ENCODE assay signal across 1 cellular context in the genomic region with DNA sequence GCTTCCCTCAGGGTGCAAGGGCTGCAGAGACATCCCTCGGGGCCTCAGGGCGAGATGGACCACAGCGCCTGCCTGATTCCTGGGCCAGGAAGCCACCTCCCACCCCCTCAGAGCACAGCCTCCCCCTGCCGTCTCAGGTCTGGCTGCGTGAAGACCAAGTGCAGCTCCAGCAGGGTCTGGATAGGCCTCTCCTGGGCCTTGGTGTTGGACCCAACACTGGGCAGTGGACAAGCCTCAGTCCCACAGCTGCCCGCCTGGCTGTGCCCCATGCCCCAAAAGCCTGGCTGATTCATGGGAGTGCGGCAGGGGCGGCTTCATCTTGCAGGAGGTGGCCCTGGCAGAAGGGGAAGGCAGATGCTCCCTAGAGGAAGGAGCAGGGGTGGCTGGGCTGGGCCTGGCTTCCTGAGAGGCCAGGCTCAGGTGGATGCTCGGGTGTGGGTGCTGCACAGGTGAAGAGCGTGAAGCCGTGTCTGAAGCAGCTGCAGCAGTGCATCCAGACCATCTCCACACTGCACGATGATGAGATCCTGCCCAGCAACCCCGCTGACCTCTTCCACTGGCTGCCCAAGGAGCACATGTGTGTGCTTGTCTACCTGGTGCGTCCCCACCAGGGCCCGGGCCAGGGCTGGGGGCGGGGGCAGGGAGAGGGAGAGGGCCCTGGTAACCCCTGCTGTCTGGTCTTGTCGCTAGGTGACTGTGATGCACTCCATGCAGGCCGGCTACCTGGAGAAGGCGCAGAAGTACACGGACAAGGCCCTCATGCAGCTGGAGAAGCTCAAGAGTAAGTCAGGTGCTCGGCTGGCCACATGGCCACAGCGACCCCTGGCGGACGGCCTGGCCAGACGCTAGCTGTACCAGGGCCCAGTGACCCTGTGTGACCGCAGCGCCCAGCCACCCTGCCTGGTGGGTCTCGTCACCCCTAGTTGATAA.
TF ChIP-seq lines count a peak whose summit lies in the region.

No MANE protein-coding gene starts in this region.

TF ChIP-seq in HepG2, 621 proteins besides CTCF, POLR2A, EP300 and RAD21 (continued from another document):
- TF ChIP-seq, protein P1, sequence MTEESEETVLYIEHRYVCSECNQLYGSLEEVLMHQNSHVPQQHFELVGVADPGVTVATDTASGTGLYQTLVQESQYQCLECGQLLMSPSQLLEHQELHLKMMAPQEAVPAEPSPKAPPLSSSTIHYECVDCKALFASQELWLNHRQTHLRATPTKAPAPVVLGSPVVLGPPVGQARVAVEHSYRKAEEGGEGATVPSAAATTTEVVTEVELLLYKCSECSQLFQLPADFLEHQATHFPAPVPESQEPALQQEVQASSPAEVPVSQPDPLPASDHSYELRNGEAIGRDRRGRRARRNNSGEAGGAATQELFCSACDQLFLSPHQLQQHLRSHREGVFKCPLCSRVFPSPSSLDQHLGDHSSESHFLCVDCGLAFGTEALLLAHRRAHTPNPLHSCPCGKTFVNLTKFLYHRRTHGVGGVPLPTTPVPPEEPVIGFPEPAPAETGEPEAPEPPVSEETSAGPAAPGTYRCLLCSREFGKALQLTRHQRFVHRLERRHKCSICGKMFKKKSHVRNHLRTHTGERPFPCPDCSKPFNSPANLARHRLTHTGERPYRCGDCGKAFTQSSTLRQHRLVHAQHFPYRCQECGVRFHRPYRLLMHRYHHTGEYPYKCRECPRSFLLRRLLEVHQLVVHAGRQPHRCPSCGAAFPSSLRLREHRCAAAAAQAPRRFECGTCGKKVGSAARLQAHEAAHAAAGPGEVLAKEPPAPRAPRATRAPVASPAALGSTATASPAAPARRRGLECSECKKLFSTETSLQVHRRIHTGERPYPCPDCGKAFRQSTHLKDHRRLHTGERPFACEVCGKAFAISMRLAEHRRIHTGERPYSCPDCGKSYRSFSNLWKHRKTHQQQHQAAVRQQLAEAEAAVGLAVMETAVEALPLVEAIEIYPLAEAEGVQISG (CRISPR knock-in tag; IDR thresholded peaks at IDR 0.05) = 0 out of 2 replicates have a peak, but pooled peaks have one; percentile 17
- TF ChIP-seq ZNF589 (CRISPR knock-in tag; conservative IDR thresholded peaks at IDR 0.05) (no peak), ZBTB7B (CRISPR knock-in tag; IDR thresholded peaks at IDR 0.05) (no peak), REPIN1 (CRISPR knock-in tag; IDR thresholded peaks at IDR 0.05; ENCODE audit: borderline replicate concordance, low read depth) (no peak), GABPB1 (CRISPR knock-in tag; IDR thresholded peaks at IDR 0.05) (peak; percentile 41; the same call in 1 of the 2 replicates), ZNF772 (CRISPR knock-in tag; IDR thresholded peaks at IDR 0.05) (no peak), TAF15 (IDR thresholded peaks at IDR 0.05; ENCODE audit: low read depth, low read length, poor library complexity, severe bottlenecking) (no peak), TSC22D2 (CRISPR knock-in tag; IDR thresholded peaks at IDR 0.05; ENCODE audit: borderline replicate concordance) (no peak), KDM2A (CRISPR knock-in tag; IDR thresholded peaks at IDR 0.05; ENCODE audit: borderline replicate concordance, low read depth) (peak; percentile 43; the same call in 1 of the 2 replicates), MED1 (CRISPR knock-in tag; IDR thresholded peaks at IDR 0.05) (peak; percentile 26; the same call in 1 of the 2 replicates), ZNF331 (CRISPR knock-in tag; IDR thresholded peaks at IDR 0.05) (peak; percentile 41; the same call in 1 of the 2 replicates), BHLHE40 (IDR thresholded peaks at IDR 0.05; ENCODE audit: low read length) (peak; percentile 34; the same call in 1 of the 2 replicates), SMC3 (IDR thresholded peaks at IDR 0.05; ENCODE audit: low read length) (peak; percentile 25; the same call in 1 of the 2 replicates), RXRA (CRISPR knock-in tag; IDR thresholded peaks at IDR 0.05) (peak; percentile 86), MXI1 (IDR thresholded peaks at IDR 0.05; ENCODE audit: borderline replicate concordance, low read depth, low read length) (0 out of 3 replicates have a peak, but pooled peaks have one; percentile 15)
- TF ChIP-seq, protein P2, sequence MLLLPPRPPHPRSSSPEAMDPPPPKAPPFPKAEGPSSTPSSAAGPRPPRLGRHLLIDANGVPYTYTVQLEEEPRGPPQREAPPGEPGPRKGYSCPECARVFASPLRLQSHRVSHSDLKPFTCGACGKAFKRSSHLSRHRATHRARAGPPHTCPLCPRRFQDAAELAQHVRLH (CRISPR knock-in tag; IDR thresholded peaks at IDR 0.05; ENCODE audit: borderline replicate concordance, low read depth) = peak; percentile 55; the same call in 1 of the 2 replicates
- TF ChIP-seq, protein P3, sequence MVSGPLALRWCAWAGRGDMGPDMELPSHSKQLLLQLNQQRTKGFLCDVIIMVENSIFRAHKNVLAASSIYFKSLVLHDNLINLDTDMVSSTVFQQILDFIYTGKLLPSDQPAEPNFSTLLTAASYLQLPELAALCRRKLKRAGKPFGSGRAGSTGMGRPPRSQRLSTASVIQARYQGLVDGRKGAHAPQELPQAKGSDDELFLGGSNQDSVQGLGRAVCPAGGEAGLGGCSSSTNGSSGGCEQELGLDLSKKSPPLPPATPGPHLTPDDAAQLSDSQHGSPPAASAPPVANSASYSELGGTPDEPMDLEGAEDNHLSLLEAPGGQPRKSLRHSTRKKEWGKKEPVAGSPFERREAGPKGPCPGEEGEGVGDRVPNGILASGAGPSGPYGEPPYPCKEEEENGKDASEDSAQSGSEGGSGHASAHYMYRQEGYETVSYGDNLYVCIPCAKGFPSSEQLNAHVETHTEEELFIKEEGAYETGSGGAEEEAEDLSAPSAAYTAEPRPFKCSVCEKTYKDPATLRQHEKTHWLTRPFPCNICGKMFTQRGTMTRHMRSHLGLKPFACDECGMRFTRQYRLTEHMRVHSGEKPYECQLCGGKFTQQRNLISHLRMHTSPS (CRISPR knock-in tag; IDR thresholded peaks at IDR 0.05; ENCODE audit: low read depth) = no peak
- TF ChIP-seq, protein P4, sequence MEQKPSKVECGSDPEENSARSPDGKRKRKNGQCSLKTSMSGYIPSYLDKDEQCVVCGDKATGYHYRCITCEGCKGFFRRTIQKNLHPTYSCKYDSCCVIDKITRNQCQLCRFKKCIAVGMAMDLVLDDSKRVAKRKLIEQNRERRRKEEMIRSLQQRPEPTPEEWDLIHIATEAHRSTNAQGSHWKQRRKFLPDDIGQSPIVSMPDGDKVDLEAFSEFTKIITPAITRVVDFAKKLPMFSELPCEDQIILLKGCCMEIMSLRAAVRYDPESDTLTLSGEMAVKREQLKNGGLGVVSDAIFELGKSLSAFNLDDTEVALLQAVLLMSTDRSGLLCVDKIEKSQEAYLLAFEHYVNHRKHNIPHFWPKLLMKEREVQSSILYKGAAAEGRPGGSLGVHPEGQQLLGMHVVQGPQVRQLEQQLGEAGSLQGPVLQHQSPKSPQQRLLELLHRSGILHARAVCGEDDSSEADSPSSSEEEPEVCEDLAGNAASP (CRISPR knock-in tag; IDR thresholded peaks at IDR 0.05; ENCODE audit: borderline replicate concordance) = peak; percentile 93; the same call in 1 of the 2 replicates
- TF ChIP-seq, protein P5, sequence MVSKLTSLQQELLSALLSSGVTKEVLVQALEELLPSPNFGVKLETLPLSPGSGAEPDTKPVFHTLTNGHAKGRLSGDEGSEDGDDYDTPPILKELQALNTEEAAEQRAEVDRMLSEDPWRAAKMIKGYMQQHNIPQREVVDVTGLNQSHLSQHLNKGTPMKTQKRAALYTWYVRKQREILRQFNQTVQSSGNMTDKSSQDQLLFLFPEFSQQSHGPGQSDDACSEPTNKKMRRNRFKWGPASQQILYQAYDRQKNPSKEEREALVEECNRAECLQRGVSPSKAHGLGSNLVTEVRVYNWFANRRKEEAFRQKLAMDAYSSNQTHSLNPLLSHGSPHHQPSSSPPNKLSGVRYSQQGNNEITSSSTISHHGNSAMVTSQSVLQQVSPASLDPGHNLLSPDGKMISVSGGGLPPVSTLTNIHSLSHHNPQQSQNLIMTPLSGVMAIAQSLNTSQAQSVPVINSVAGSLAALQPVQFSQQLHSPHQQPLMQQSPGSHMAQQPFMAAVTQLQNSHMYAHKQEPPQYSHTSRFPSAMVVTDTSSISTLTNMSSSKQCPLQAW (CRISPR knock-in tag; IDR thresholded peaks at IDR 0.05) = peak; percentile 38; the same call in 1 of the 2 replicates
